ENCODE assay signal across 8 cellular contexts in the genomic region with DNA sequence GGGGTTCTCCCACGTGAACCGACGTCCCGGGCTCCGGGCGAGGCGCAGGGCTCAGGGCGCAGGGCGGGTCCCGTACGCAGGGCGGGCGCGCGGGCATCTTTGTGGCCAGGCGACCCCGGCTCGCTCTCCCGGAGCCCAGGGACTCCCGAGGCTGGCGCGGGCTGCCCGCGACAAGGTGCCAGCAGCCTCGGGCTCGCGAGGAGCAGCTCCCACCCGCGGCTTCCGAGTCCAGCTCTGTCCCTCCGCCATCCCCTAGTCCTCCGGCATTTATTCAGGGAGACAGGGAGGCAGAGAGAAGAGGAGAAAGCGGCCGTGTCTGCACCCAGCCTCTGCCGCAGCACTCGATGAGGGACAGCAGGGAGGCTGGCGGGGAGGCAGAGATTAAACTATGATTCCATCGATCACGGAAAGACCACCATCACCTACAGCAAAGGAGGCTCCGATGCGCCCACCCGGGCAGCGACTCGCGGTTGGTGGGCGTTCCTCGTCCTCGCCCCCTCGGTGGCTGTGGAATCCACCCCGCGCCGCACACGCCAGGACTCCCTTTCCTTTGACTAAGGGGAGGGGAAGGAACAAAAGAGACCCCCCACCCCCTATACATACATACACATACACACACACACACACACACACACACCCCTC. TPM values are rescaled to one million over a fixed set of nuclear protein-coding genes. Genes with fewer than 3 reads are reported as not detected.
DNase-seq lines count a peak whose midpoint lies in the region; ATAC-seq, FAIRE-seq and TF ChIP-seq lines count a peak whose summit lies in the region.

No MANE protein-coding gene starts in this region.

- H3K4me1 Mint-ChIP-seq in MCF 10A (ENCODE audit: insufficient read depth, unreplicated experiment): peaks cover 5% of the 10 kb centered on the region

- CTCF ChIA-PET in MCF 10A (lab: Yijun Ruan, JAX): no interaction called here

- no peaks in the 10 kb centered on the region for H3K9me3 Mint-ChIP-seq in MCF 10A (ENCODE audit: unreplicated experiment)

- H3K9me3 ChIP-seq in kidney (ENCODE audit: control insufficient read depth in 1 of 2, low read length in 2 of 2): peaks cover 0 to 2% of the 10 kb centered on the region in 2 donors
- H3K9me3 ChIP-seq in stomach smooth muscle (ENCODE audit: control insufficient read depth in 2 of 2, low read length in 2 of 2): no peaks in the 10 kb centered on the region

- no peak overlapping the region for H3K9ac ChIP-seq in kidney (ENCODE audit: low read length in 2 of 2)
- peak overlapping the region; percentile 42 for H3K9ac ChIP-seq in stomach smooth muscle (ENCODE audit: low read length in 2 of 2)

- intact Hi-C loops in MCF 10A (cut with micrococcal nuclease): no loop called here
- intact Hi-C loops in kidney (cut with DNase I): no loop called here

- H3K36me3 Mint-ChIP-seq in MCF 10A (ENCODE audit: insufficient read depth, unreplicated experiment): peaks cover 7% of the 10 kb centered on the region

- DNase-seq in Caki2 (ENCODE audit: low read depth) (peak; percentile 35), HTR-8/SVneo (ENCODE audit: insufficient read length, low spot score) (peak; percentile 8), MCF 10A (ENCODE audit: unreplicated experiment) (peak; percentile 21), kidney (peak; percentile 63), KBM-7 (no peak), NOMO-1 (lab: John Stamatoyannopoulos, UW; ENCODE audit: unreplicated experiment in 2 of 2) (no peak)

- POLR2A ChIA-PET in MCF 10A (lab: Yijun Ruan, JAX): interaction anchor here (0.6 kb wide), 1 partner anchor 241 kb away, joined by 3 read pairs; no protein-coding TSS in a partner anchor

- FAIRE-seq in HTR-8/SVneo (lab: Jason Lieb, UNC): no peak
- no peak for FAIRE-seq in kidney (lab: Jason Lieb, UNC)

- no peak for TF ChIP-seq CTCF in MCF 10A (IDR thresholded peaks at IDR 0.05; ENCODE audit: unreplicated experiment)
- no peak for TF ChIP-seq CTCF in kidney (IDR thresholded peaks at IDR 0.05; ENCODE audit: borderline replicate concordance, extremely low read depth, insufficient read depth)

- peak overlapping the region; percentile 39 to 59 for H3K4me3 ChIP-seq in kidney (ENCODE audit: low read length in 2 of 2)
- peak overlapping the region; percentile 79 to 84 for H3K4me3 ChIP-seq in stomach smooth muscle (ENCODE audit: low read length in 2 of 2)

- peaks cover 3 to 8% of the 10 kb centered on the region in 2 donors for H3K4me1 ChIP-seq in kidney (ENCODE audit: control insufficient read depth in 1 of 2, insufficient read depth in 1 of 2, low read depth in 1 of 2, low read length in 2 of 2)
- peaks cover 14% of the 10 kb centered on the region for H3K4me1 ChIP-seq in stomach smooth muscle (ENCODE audit: control insufficient read depth, insufficient read depth, low read length)

- H3K36me3 ChIP-seq in kidney (ENCODE audit: control insufficient read depth in 1 of 2, insufficient read depth in 2 of 2, low read length in 2 of 2) (no peaks in the 10 kb centered on the region), stomach smooth muscle (ENCODE audit: control insufficient read depth in 2 of 2, insufficient read depth in 2 of 2, low read length in 2 of 2) (no peaks in the 10 kb centered on the region)

- in situ Hi-C loops in Caki2 (cut with HindIII; ENCODE audit: low pct_unique_long_range_greater_than_20kb, low sequenced_read_pairs): no loop called here
- in situ Hi-C loops in KBM-7 (cut with MboI; ENCODE audit: low pct_unique_long_range_greater_than_20kb, low sequenced_read_pairs): no loop called here

- no peaks in the 10 kb centered on the region for H3K27me3 Mint-ChIP-seq in MCF 10A (ENCODE audit: insufficient read depth, unreplicated experiment)

- ATAC-seq in GM21515 (IDR thresholded peaks at IDR 0.05; ENCODE audit: unreplicated experiment): no peak

- peak overlapping the region; percentile 83 for H3K4me3 Mint-ChIP-seq in MCF 10A (ENCODE audit: unreplicated experiment)

- no peak overlapping the region for H3K27ac ChIP-seq in kidney (ENCODE audit: low read depth in 2 of 2, low read length in 2 of 2)
- no peak overlapping the region for H3K27ac ChIP-seq in stomach smooth muscle (ENCODE audit: low read length)

- BruUV-seq in MCF 10A (replicated peaks; lab: Mats Ljungman, UMichigan): no TSS peak

- peaks cover 5 to 21% of the 10 kb centered on the region in 2 donors for H3K27me3 ChIP-seq in stomach smooth muscle (ENCODE audit: control insufficient read depth in 1 of 2, insufficient read depth in 2 of 2, low read length in 2 of 2)

- H3K27ac Mint-ChIP-seq in MCF 10A (ENCODE audit: low read depth, unreplicated experiment): peak overlapping the region; percentile 75

RNA-seq across cellular contexts. Expression of gene RGS17, which starts 1.1 kb away (rescaled TPM):
- 9.3 and 14.4 TPM in 2 replicates for total RNA-seq in Caki2 (2014; rRNA removed; shearing (Covaris generic); ENCODE audit: low replicate concordance)
- total RNA-seq in MCF 10A (2022) (2.5 and 3.7 TPM in 2 replicates), kidney (0.28 TPM)
- polyA plus RNA-seq in kidney (ENCODE audit: insufficient read depth, low read depth, low replicate concordance): not detected

Comparison
In these comparisons a context has a peak if more than half of its experiments do, and no peak if none do; other contexts are left out.
1. DNase-seq: peak in Caki2 (single experiment), HTR-8/SVneo (single experiment), MCF 10A (single experiment) and kidney (single experiment); none in KBM-7 (single experiment) and NOMO-1 (0 of 2).
2. H3K9ac ChIP-seq: peak in stomach smooth muscle (2 of 2); none in kidney (0 of 2).